Comparison of ENCODE assay signal across 17 cellular contexts in genomic region chr9:79692857-79693571, GRCh38.
A peak's percentile ranks its signal among the peaks of the same experiment; 100 is the strongest.
DNase-seq lines count a peak whose midpoint lies in the region; ATAC-seq, FAIRE-seq and TF ChIP-seq lines count a peak whose summit lies in the region.
"Had no signal": no experiment of that assay in that cellular context is flagged by ENCODE, and none has a peak within 500 bp of the region (broad histone marks: within the 10 kb centered on the region; RNA-seq: fewer than 3 reads in every experiment).

No MANE protein-coding gene starts in this region.

- H3K4me1 ChIP-seq in BLaER1 treated with 17β-estradiol and CSF1 and Interleukin-3, amounts not matched to agents 10 nM and 100 nM, result peaks cover 19 to 83% (median 76%) of the 10 kb centered on the region in 10 experiments
- H3K4me1 ChIP-seq in astrocyte (ENCODE audit: insufficient read depth, low read length) (peaks cover 27% of the 10 kb centered on the region), mesenchymal stem cell (ENCODE audit: control insufficient read depth, insufficient read depth, low read depth, low read length) (peaks cover 11% of the 10 kb centered on the region)

- peaks cover 7% of the 10 kb centered on the region for H3K79me2 ChIP-seq in astrocyte (ENCODE audit: insufficient read depth, low read length)

- H4K20me1 ChIP-seq in BLaER1 treated with 17β-estradiol and CSF1 and Interleukin-3, amounts not matched to agents 10 nM and 100 nM, result peaks cover 26 to 93% (median 74%) of the 10 kb centered on the region in 11 experiments; a peak in 21 of 22 replicates
- H4K20me1 ChIP-seq in astrocyte (ENCODE audit: insufficient read depth, low read length), result peaks cover 17% of the 10 kb centered on the region

- no peak overlapping the region for H2BK12ac ChIP-seq in mesenchymal stem cell (ENCODE audit: low read length in 2 of 2)

- no peak overlapping the region for H4K91ac ChIP-seq in mesenchymal stem cell (ENCODE audit: low read length)

- H4K8ac ChIP-seq in mesenchymal stem cell (ENCODE audit: low read length), result no peak overlapping the region

- H3K27me3 ChIP-seq in BLaER1 treated with 17β-estradiol and CSF1 and Interleukin-3, amounts not matched to agents 10 nM and 100 nM, result no peaks in the 10 kb centered on the region
- H3K27me3 ChIP-seq in astrocyte (ENCODE audit: insufficient read depth, low read length), result no peaks in the 10 kb centered on the region
- no peaks in the 10 kb centered on the region for H3K27me3 ChIP-seq in mesenchymal stem cell (ENCODE audit: control insufficient read depth in 1 of 2, insufficient read depth in 1 of 2, low read length in 2 of 2)

- H3K36me3 Mint-ChIP-seq in astrocyte (ENCODE audit: low read depth, unreplicated experiment), result peaks cover 16% of the 10 kb centered on the region

- H3K36me3 ChIP-seq in BLaER1 treated with 17β-estradiol and CSF1 and Interleukin-3, amounts not matched to agents 10 nM and 100 nM, result peaks cover 12 to 62% (median 51%) of the 10 kb centered on the region in 11 experiments; a peak in 21 of 22 replicates
- H3K36me3 ChIP-seq in astrocyte (ENCODE audit: insufficient read depth, low read length) (no peaks in the 10 kb centered on the region), mesenchymal stem cell (ENCODE audit: control insufficient read depth in 1 of 2, insufficient read depth in 2 of 2, low read depth in 1 of 2, low read length in 2 of 2) (peaks cover 0 to 3% of the 10 kb centered on the region in 2 experiments)

- H3K23ac ChIP-seq in mesenchymal stem cell (ENCODE audit: low read length in 2 of 2), result no peak overlapping the region

- peak overlapping the region in 10 of 11 experiments; percentile 12 to 81 (median 65); a peak in 18 of 22 replicates for H3K4me2 ChIP-seq in BLaER1 treated with 17β-estradiol and CSF1 and Interleukin-3, amounts not matched to agents 10 nM and 100 nM
- H3K4me2 ChIP-seq in astrocyte (ENCODE audit: low read length), result peak overlapping the region; percentile 30
- H3K4me2 ChIP-seq in mesenchymal stem cell (ENCODE audit: low read length, poor library complexity, severe bottlenecking), result no peak overlapping the region

- peaks cover 26% of the 10 kb centered on the region for H3K79me1 ChIP-seq in mesenchymal stem cell (replicated peaks; ENCODE audit: low read length, poor library complexity, severe bottlenecking)

- H3K9ac ChIP-seq in BLaER1 treated with 17β-estradiol and CSF1 and Interleukin-3, amounts not matched to agents 10 nM and 100 nM, result no peak overlapping the region
- peak overlapping the region; percentile 50 for H3K9ac ChIP-seq in astrocyte (ENCODE audit: low read length)
- H3K9ac ChIP-seq in mesenchymal stem cell (ENCODE audit: low read length), result no peak overlapping the region
- H3K9ac ChIP-seq: GM23248 had no signal

- no peak for TF ChIP-seq CTCF in astrocyte (IDR thresholded peaks at IDR 0.05; ENCODE audit: insufficient read depth, low read depth, low read length)

- H2AFZ ChIP-seq in astrocyte (ENCODE audit: low read depth, low read length) (no peak overlapping the region), mesenchymal stem cell (ENCODE audit: low read depth, low read length) (no peak overlapping the region)
- H2AFZ ChIP-seq: GM23248 had no signal

- POLR2A ChIA-PET in HEK293T (lab: Yijun Ruan, JAX), result interaction anchor here (1.5 to 2.5 kb wide), 2 partner anchors 26 to 122 kb away, joined by 4 to 13 read pairs; partner anchors contain the start of gene TLE4

- no peaks in the 10 kb centered on the region for H3K27me3 Mint-ChIP-seq in astrocyte (ENCODE audit: low read depth, unreplicated experiment)

- H2BK120ac ChIP-seq in mesenchymal stem cell (ENCODE audit: low read depth, low read length), result no peak overlapping the region

- peak overlapping the region; percentile 37 for H3K4me3 Mint-ChIP-seq in astrocyte (ENCODE audit: unreplicated experiment)

- H3K4me1 Mint-ChIP-seq in astrocyte (ENCODE audit: low read depth, unreplicated experiment), result peaks cover 69% of the 10 kb centered on the region

- DNase-seq in astrocyte (ENCODE audit: low read depth) (peak; percentile 40), mesenchymal stem cell (no peak), pons (ENCODE audit: low spot score) (peak; percentile 48), HEK293T (ENCODE audit: extremely low spot score) (no peak), substantia nigra (lab: John Stamatoyannopoulos, UW) (no peak)
- DNase-seq in stimulated activated naive CD4-positive, alpha-beta T cell (lab: John Stamatoyannopoulos, UW), result no peak
- DNase-seq: COR-L47, GM23248, HFFc6, NCI-H1092, NCI-H446, SHP77 had no signal

- peak overlapping the region; percentile 98 for H3K27ac Mint-ChIP-seq in astrocyte (ENCODE audit: unreplicated experiment)

- ATAC-seq in HG03354 (IDR thresholded peaks at IDR 0.05; ENCODE audit: poor library complexity, severe bottlenecking, unreplicated experiment), result no peak

- no peak overlapping the region for H3K14ac ChIP-seq in mesenchymal stem cell (ENCODE audit: low read length in 2 of 2)

- no peak overlapping the region for H3K4me3 ChIP-seq in BLaER1 treated with 17β-estradiol and CSF1 and Interleukin-3, amounts not matched to agents 10 nM and 100 nM
- H3K4me3 ChIP-seq in astrocyte (ENCODE audit: insufficient read depth, low read depth, low read length), result no peak overlapping the region
- H3K4me3 ChIP-seq in mesenchymal stem cell (ENCODE audit: insufficient read depth in 1 of 2, low read depth in 1 of 2, low read length in 2 of 2), result no peak overlapping the region
- H3K4me3 ChIP-seq: GM23248 had no signal

- peak overlapping the region; percentile 92 for H2AK5ac ChIP-seq in mesenchymal stem cell (ENCODE audit: low read length, severe bottlenecking)

- no peak overlapping the region for H3K27ac ChIP-seq in BLaER1 treated with 17β-estradiol and CSF1 and Interleukin-3, amounts not matched to agents 10 nM and 100 nM
- H3K27ac ChIP-seq in astrocyte (ENCODE audit: low read depth, low read length), result peak overlapping the region; percentile 40
- peak overlapping the region; percentile 56 for H3K27ac ChIP-seq in mesenchymal stem cell (ENCODE audit: low read length, poor library complexity, severe bottlenecking)
- H3K27ac ChIP-seq in substantia nigra (ENCODE audit: low read depth, low read length, poor library complexity, severe bottlenecking), result no peak overlapping the region
- H3K27ac ChIP-seq: C4-2B, GM23248 had no signal

- CTCF ChIA-PET in HEK293T (lab: Yijun Ruan, JAX), result interaction anchor here (0.5 to 0.9 kb wide), 5 partner anchors 28 to 320 kb away, joined by 3 to 7 read pairs (median 3); no protein-coding TSS in a partner anchor

- WGBS in mesenchymal stem cell, result 79% methylated on average over 5 of the region's 7 CpGs

- no peaks in the 10 kb centered on the region for H3K9me3 Mint-ChIP-seq in astrocyte (ENCODE audit: unreplicated experiment)

- H3K4ac ChIP-seq in mesenchymal stem cell (ENCODE audit: low read depth in 1 of 2, low read length in 2 of 2), result no peak overlapping the region

- no peak for FAIRE-seq in astrocyte (lab: Jason Lieb, UNC)
- FAIRE-seq: A204.1, GM12892 had no signal

- no peak overlapping the region for H2BK15ac ChIP-seq in mesenchymal stem cell (ENCODE audit: low read depth, poor library complexity, severe bottlenecking)

- H2BK5ac ChIP-seq in mesenchymal stem cell (ENCODE audit: low read depth, low read length, poor library complexity, severe bottlenecking), result no peak overlapping the region

- H3K18ac ChIP-seq in mesenchymal stem cell (ENCODE audit: low read depth in 1 of 2, low read length in 2 of 2), result no peak overlapping the region

- H3K9me3 ChIP-seq in BLaER1 treated with 17β-estradiol and CSF1 and Interleukin-3, amounts not matched to agents 10 nM and 100 nM (replicated peaks in 1 of 11), result no peaks in the 10 kb centered on the region
- H3K9me3 ChIP-seq in astrocyte (ENCODE audit: insufficient read depth, low read depth, low read length) (no peaks in the 10 kb centered on the region), mesenchymal stem cell (ENCODE audit: control insufficient read depth, low read length) (no peaks in the 10 kb centered on the region)

TF ChIP-seq in HEK293T, 16 proteins besides CTCF, POLR2A, EP300 and RAD21:
- TF ChIP-seq CTBP1 (IDR thresholded peaks at IDR 0.05; ENCODE audit: borderline replicate concordance), result no peak
- no peak for TF ChIP-seq BHLHE40 (IDR thresholded peaks at IDR 0.05; ENCODE audit: borderline replicate concordance)
- no peak for TF ChIP-seq SP1 (IDR thresholded peaks at IDR 0.05)
- TF ChIP-seq PKNOX1 (IDR thresholded peaks at IDR 0.05), result no peak
- no peak for TF ChIP-seq FOXM1 (IDR thresholded peaks at IDR 0.05; ENCODE audit: borderline replicate concordance)
- no peak for TF ChIP-seq NFRKB (IDR thresholded peaks at IDR 0.05)
TF ChIP-seq in HEK293T: peak in this region for 0.

Comparison
In these comparisons a context has a peak if more than half of its experiments do, and no peak if none do; other contexts are left out.
1. H3K27ac ChIP-seq: peak in astrocyte (single experiment) and mesenchymal stem cell (single experiment); none in BLaER1 treated with 17β-estradiol and CSF1 and Interleukin-3, amounts not matched to agents 10 nM and 100 nM (0 of 11) and substantia nigra (single experiment).
2. DNase-seq: peak in astrocyte (single experiment) and pons (single experiment); none in mesenchymal stem cell (single experiment), HEK293T (single experiment), substantia nigra (0 of 49) and stimulated activated naive CD4-positive, alpha-beta T cell (0 of 6).